17 cellular contexts compared by ENCODE assay signal in genomic region chr1:224041032-224041431, GRCh38.
"Had no signal": no experiment of that assay in that cellular context is flagged by ENCODE, and none has a peak within 500 bp of the region (broad histone marks: within the 10 kb centered on the region; RNA-seq: fewer than 3 reads in every experiment).

No MANE protein-coding gene starts in this region.

- H3K9me3 Mint-ChIP-seq: naive thymus-derived CD4-positive, alpha-beta T cell; nephron progenitor cell; stimulated activated naive B cell treated with anti-CD40 and anti-IgM and Interleukin-4, amounts not matched to agents 10 μg/mL and 1 μg/mL and 100 μg/mL, for 72 hours had no signal

- H3K4me3 ChIP-seq: dorsolateral prefrontal cortex, gastroesophageal sphincter, sigmoid colon, skin epidermis had no signal

- H3K4me1 Mint-ChIP-seq: naive thymus-derived CD4-positive, alpha-beta T cell; stimulated activated naive B cell treated with anti-CD40 and anti-IgM and Interleukin-4, amounts not matched to agents 10 μg/mL and 1 μg/mL and 100 μg/mL, for 72 hours had no signal

- H3K36me3 ChIP-seq: gastroesophageal sphincter, sigmoid colon had no signal

- DNase-seq: cortex of kidney; dorsolateral prefrontal cortex; effector CD8-positive, alpha-beta T cell; glutamatergic neuron; islet precursor cell; mammary epithelial cell; naive thymus-derived CD4-positive, alpha-beta T cell; nephron progenitor cell; sigmoid colon; stimulated activated CD4-positive, alpha-beta T cell treated with anti-CD3 and anti-CD28 coated beads, Interleukin-2, amount 100 ng/mL, for 24 hours; stimulated activated CD4-positive, alpha-beta T cell treated with anti-CD3 and anti-CD28 coated beads, Interleukin-4, amount 100 ng/mL, for 4 hours; stimulated activated naive B cell treated with anti-CD40 and anti-IgM and Interleukin-4, amounts not matched to agents 10 μg/mL and 1 μg/mL and 100 μg/mL, for 72 hours; trophoblast cell had no signal

- H3K4me1 ChIP-seq: gastroesophageal sphincter, sigmoid colon had no signal

- H3K27ac Mint-ChIP-seq: naive thymus-derived CD4-positive, alpha-beta T cell; nephron progenitor cell; stimulated activated naive B cell treated with anti-CD40 and anti-IgM and Interleukin-4, amounts not matched to agents 10 μg/mL and 1 μg/mL and 100 μg/mL, for 72 hours had no signal

- H3K27ac ChIP-seq: dorsolateral prefrontal cortex, gastroesophageal sphincter, sigmoid colon, skin epidermis had no signal

- H3K27me3 ChIP-seq: sigmoid colon had no signal

- ATAC-seq: esophagus mucosa; gastroesophageal sphincter; left lobe of liver; naive thymus-derived CD4-positive, alpha-beta T cell; stimulated activated naive B cell treated with anti-CD40 and anti-IgM and Interleukin-4, amounts not matched to agents 10 μg/mL and 1 μg/mL and 100 μg/mL, for 72 hours had no signal

- H3K4me3 Mint-ChIP-seq: naive thymus-derived CD4-positive, alpha-beta T cell; nephron progenitor cell; stimulated activated naive B cell treated with anti-CD40 and anti-IgM and Interleukin-4, amounts not matched to agents 10 μg/mL and 1 μg/mL and 100 μg/mL, for 72 hours had no signal

- H3K9me3 ChIP-seq: gastroesophageal sphincter, sigmoid colon had no signal

- H3K36me3 Mint-ChIP-seq: naive thymus-derived CD4-positive, alpha-beta T cell; stimulated activated naive B cell treated with anti-CD40 and anti-IgM and Interleukin-4, amounts not matched to agents 10 μg/mL and 1 μg/mL and 100 μg/mL, for 72 hours had no signal
